ENCODE assay signal across 1 cellular context in genomic region chr1:84077476-84078107, GRCh38.
TF ChIP-seq lines count a peak whose summit lies in the region.

No MANE protein-coding gene starts in this region.

TF ChIP-seq in HepG2, 621 proteins besides CTCF, POLR2A, EP300 and RAD21 (continued from another document and continues in another):
- no peak for TF ChIP-seq CEBPZ (IDR thresholded peaks at IDR 0.05; ENCODE audit: low read length)
- TF ChIP-seq GABPA (IDR thresholded peaks at IDR 0.05; ENCODE audit: low read depth, low read length) = peak; percentile 70
- peak; percentile 65 for TF ChIP-seq GABPA (CRISPR knock-in tag; IDR thresholded peaks at IDR 0.05; ENCODE audit: low read depth)
- no peak for TF ChIP-seq ZNF605 (CRISPR knock-in tag; IDR thresholded peaks at IDR 0.05)
- TF ChIP-seq IRF1 (CRISPR knock-in tag; IDR thresholded peaks at IDR 0.05; ENCODE audit: low read depth) = no peak
- no peak for TF ChIP-seq REXO4 (CRISPR knock-in tag; IDR thresholded peaks at IDR 0.05; ENCODE audit: borderline replicate concordance)
- no peak for TF ChIP-seq ADNP (CRISPR knock-in tag; IDR thresholded peaks at IDR 0.05)
- no peak for TF ChIP-seq HMGA1 (CRISPR knock-in tag; conservative IDR thresholded peaks at IDR 0.05)
- TF ChIP-seq AGO1 (IDR thresholded peaks at IDR 0.05; ENCODE audit: low read depth, low read length, poor library complexity, severe bottlenecking) = no peak
- TF ChIP-seq ZNF563 (CRISPR knock-in tag; IDR thresholded peaks at IDR 0.05) = 0 out of 2 replicates have a peak, but pooled peaks have one; percentile 47
- TF ChIP-seq HNRNPLL (IDR thresholded peaks at IDR 0.05; ENCODE audit: low read depth, low read length, poor library complexity, severe bottlenecking) = peak; percentile 51
- no peak for TF ChIP-seq ZFP36L2 (CRISPR knock-in tag; IDR thresholded peaks at IDR 0.05)
- TF ChIP-seq SMYD3 (CRISPR knock-in tag; IDR thresholded peaks at IDR 0.05) = no peak; the same call in 1 of the 2 replicates
- 0 out of 2 replicates have a peak, but pooled peaks have one; percentile 19 for TF ChIP-seq ZNF772 (CRISPR knock-in tag; IDR thresholded peaks at IDR 0.05)
- TF ChIP-seq KAT7 (CRISPR knock-in tag; IDR thresholded peaks at IDR 0.05; ENCODE audit: borderline replicate concordance) = peak; percentile 45; the same call in 1 of the 2 replicates
- no peak for TF ChIP-seq CENPBD1 (CRISPR knock-in tag; IDR thresholded peaks at IDR 0.05; ENCODE audit: borderline replicate concordance, low read depth)
- TF ChIP-seq GLI4 (CRISPR knock-in tag; IDR thresholded peaks at IDR 0.05; ENCODE audit: borderline replicate concordance) = 0 out of 2 replicates have a peak, but pooled peaks have one; percentile 59
- peak; percentile 43; the same call in 1 of the 2 replicates for TF ChIP-seq RFXAP (CRISPR knock-in tag; IDR thresholded peaks at IDR 0.05; ENCODE audit: borderline replicate concordance)
- TF ChIP-seq ZFAT (CRISPR knock-in tag; conservative IDR thresholded peaks at IDR 0.05) = no peak
- no peak for TF ChIP-seq ZBTB26 (CRISPR knock-in tag; IDR thresholded peaks at IDR 0.05; ENCODE audit: borderline replicate concordance)
- no peak for TF ChIP-seq SCMH1 (CRISPR knock-in tag; IDR thresholded peaks at IDR 0.05; ENCODE audit: borderline replicate concordance)
- peak; percentile 41 for TF ChIP-seq ZNF18 (CRISPR knock-in tag; IDR thresholded peaks at IDR 0.05; ENCODE audit: insufficient replicate concordance)
- TF ChIP-seq MBNL3 (CRISPR knock-in tag; conservative IDR thresholded peaks at IDR 0.05) = no peak
- TF ChIP-seq ZBTB7B (CRISPR knock-in tag; IDR thresholded peaks at IDR 0.05) = peak; percentile 95
- peak; percentile 76; the same call in 1 of the 2 replicates for TF ChIP-seq ZNF572 (CRISPR knock-in tag; IDR thresholded peaks at IDR 0.05)
- peak; percentile 53; the same call in 1 of the 2 replicates for TF ChIP-seq TAF1 (CRISPR knock-in tag; IDR thresholded peaks at IDR 0.05)
- TF ChIP-seq ZNF7 (CRISPR knock-in tag; IDR thresholded peaks at IDR 0.05) = no peak
- peak; percentile 49 for TF ChIP-seq MXD1 (CRISPR knock-in tag; IDR thresholded peaks at IDR 0.05)
- no peak for TF ChIP-seq ZNF768 (CRISPR knock-in tag; IDR thresholded peaks at IDR 0.05)
- TF ChIP-seq ZNF616 (CRISPR knock-in tag; IDR thresholded peaks at IDR 0.05; ENCODE audit: low read depth) = peak; percentile 15; the same call in 1 of the 2 replicates
- no peak for TF ChIP-seq ZNF512B (CRISPR knock-in tag; IDR thresholded peaks at IDR 0.05; ENCODE audit: borderline replicate concordance)
- TF ChIP-seq MXI1 (IDR thresholded peaks at IDR 0.05; ENCODE audit: borderline replicate concordance, low read depth, low read length) = peak; percentile 43; the same call in 1 of the 3 replicates
- peak; percentile 82 for TF ChIP-seq SALL1 (CRISPR knock-in tag; IDR thresholded peaks at IDR 0.05)
- TF ChIP-seq PHF8 (CRISPR knock-in tag; IDR thresholded peaks at IDR 0.05) = peak; percentile 84
- TF ChIP-seq DMTF1 (CRISPR knock-in tag; IDR thresholded peaks at IDR 0.05) = no peak
- no peak for TF ChIP-seq FOXP4 (CRISPR knock-in tag; IDR thresholded peaks at IDR 0.05)
- TF ChIP-seq ZNF788 (CRISPR knock-in tag; IDR thresholded peaks at IDR 0.05; ENCODE audit: borderline replicate concordance) = 0 out of 2 replicates have a peak, but pooled peaks have one; percentile 37
- TF ChIP-seq GABPB1 (CRISPR knock-in tag; IDR thresholded peaks at IDR 0.05) = peak; percentile 93
- TF ChIP-seq RFX3 (CRISPR knock-in tag; IDR thresholded peaks at IDR 0.05) = no peak
- TF ChIP-seq ZFP82 (CRISPR knock-in tag; IDR thresholded peaks at IDR 0.05; ENCODE audit: borderline replicate concordance) = 0 out of 2 replicates have a peak, but pooled peaks have one; percentile 42
- TF ChIP-seq PHF21A (CRISPR knock-in tag; IDR thresholded peaks at IDR 0.05) = no peak
- TF ChIP-seq SNAPC4 (CRISPR knock-in tag; IDR thresholded peaks at IDR 0.05) = no peak
